Comparison of ENCODE assay signal across 8 cellular contexts in the genomic region with DNA sequence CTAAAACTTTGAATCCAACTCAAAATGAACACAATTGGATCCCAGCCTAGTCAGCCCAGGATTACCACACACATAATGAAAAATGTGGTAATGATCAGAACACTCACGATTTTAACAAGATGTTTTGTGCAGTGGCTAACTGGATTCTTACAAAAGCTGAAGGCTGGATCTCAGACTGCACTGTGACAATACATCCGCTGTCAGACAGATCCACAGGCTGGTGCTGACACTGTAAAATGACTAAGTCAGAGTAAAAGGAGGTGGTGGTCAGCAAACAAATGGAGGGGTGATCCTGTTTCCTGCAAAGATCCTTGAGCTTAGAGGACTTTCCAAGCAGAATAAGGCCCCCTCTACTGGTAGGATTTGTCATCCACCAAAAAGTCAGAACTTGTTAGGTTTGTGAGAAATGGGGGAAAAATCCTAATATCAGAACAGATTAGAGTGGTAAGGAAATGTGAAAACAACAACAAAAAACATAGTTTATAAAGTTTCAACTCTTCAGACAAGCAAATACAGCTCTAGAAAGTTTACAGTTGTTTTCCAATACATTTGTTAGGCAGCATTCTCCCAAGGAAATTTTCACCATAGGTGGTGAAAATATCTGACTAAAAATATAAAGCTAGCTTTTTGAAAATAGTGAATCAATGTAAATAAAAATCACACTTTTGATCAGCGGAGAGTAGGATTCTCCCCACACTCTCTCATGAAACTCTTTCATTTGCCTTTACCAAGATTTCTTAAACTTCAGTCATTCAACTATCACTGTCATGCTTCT.
A peak's percentile ranks its signal among the peaks of the same experiment; 100 is the strongest.
DNase-seq lines count a peak whose midpoint lies in the region; ATAC-seq and TF ChIP-seq lines count a peak whose summit lies in the region.

No MANE protein-coding gene starts in this region.

- H3K27me3 ChIP-seq in upper lobe of right lung: no peaks in the 10 kb centered on the region

- peak overlapping the region; percentile 15 for H3K27ac ChIP-seq in upper lobe of right lung

- H3K36me3 ChIP-seq in upper lobe of right lung: no peaks in the 10 kb centered on the region

- no peaks in the 10 kb centered on the region for H3K9me3 ChIP-seq in upper lobe of right lung

- intact Hi-C loops in upper lobe of right lung (cut with DNase I): no loop called here

- ATAC-seq in upper lobe of right lung (peak; percentile 74), GM18519 (IDR thresholded peaks at IDR 0.05; ENCODE audit: low FRiP score, unreplicated experiment) (no peak)

- no peak overlapping the region for H3K4me3 ChIP-seq in upper lobe of right lung

- POLR2A ChIA-PET in GM10248 (lab: Yijun Ruan, JAX): no interaction called here

- in situ Hi-C loops in ACHN (cut with HindIII; ENCODE audit: low pct_ligation_motif_present, low pct_unique_long_range_greater_than_20kb, low sequenced_read_pairs): no loop called here

- CTCF ChIA-PET in GM10248 (lab: Yijun Ruan, JAX): interaction anchor here (0.6 to 2.6 kb wide), 37 partner anchors 8 to 440 kb away, joined by 3 to 20 read pairs (median 4); a partner anchor contains a TSS

- H3K4me1 ChIP-seq in upper lobe of right lung: no peaks in the 10 kb centered on the region

- TF ChIP-seq CTCF in GM10248 (IDR thresholded peaks at IDR 0.05; ENCODE audit: control extremely low read depth, extremely low read depth, low read depth, missing control alignments) (peak; percentile 65), upper lobe of right lung (IDR thresholded peaks at IDR 0.05) (peak; percentile 62)

- DNase-seq in ACHN (peak; percentile 59), GM10248 (ENCODE audit: extremely low spot score) (peak; percentile 36), NCI-H2196 treated with DMSO at 0.1 percent for 48 hours (lab: John Stamatoyannopoulos, UW; ENCODE audit: unreplicated experiment) (peak; percentile 13), brain pericyte (ENCODE audit: low read depth, low spot score) (peak; percentile 22), kidney glomerular epithelial cell (lab: John Stamatoyannopoulos, UW) (peak; percentile 37), upper lobe of right lung (no peak)
- DNase-seq in activated CD4-positive, alpha-beta T cell treated with anti-CD3 and anti-CD28 coated beads for 1 hour: no peak

Comparison
In these comparisons a context has a peak if more than half of its experiments do, and no peak if none do; other contexts are left out.
1. DNase-seq: peak in ACHN (single experiment), GM10248 (single experiment), NCI-H2196 treated with DMSO at 0.1 percent for 48 hours (single experiment), brain pericyte (single experiment) and kidney glomerular epithelial cell (single experiment); none in upper lobe of right lung (single experiment) and activated CD4-positive, alpha-beta T cell treated with anti-CD3 and anti-CD28 coated beads for 1 hour (single experiment).